ENCODE assay signal across 26 cellular contexts in genomic region chr21:41213081-41213480, GRCh38.
"Had no signal": no experiment of that assay in that cellular context is flagged by ENCODE, and none has a peak within 500 bp of the region (broad histone marks: within the 10 kb centered on the region; RNA-seq: fewer than 3 reads in every experiment).

No MANE protein-coding gene starts in this region.

- H3K27me3 ChIP-seq: brain microvascular endothelial cell, cardiac muscle cell, SJSA1 had no signal

- H3K4me1 Mint-ChIP-seq: activated CD8-positive, alpha-beta memory T cell treated with anti-CD3 and anti-CD28 coated beads, Interleukin-2, amount 10 ng/mL, durations not matched to agents 7 days and 5 days; activated naive CD8-positive, alpha-beta T cell treated with anti-CD3 and anti-CD28 coated beads, Interleukin-2, amount 50 U/mL, for 24 hours had no signal

- H3K27ac Mint-ChIP-seq: activated B cell treated with CpG ODN at 0.5 μM for 24 hours; activated CD4-positive, alpha-beta T cell treated with anti-CD3 and anti-CD28 coated beads, Interleukin-2, amount 10 ng/mL, durations not matched to agents 24 days and 14 days; activated CD8-positive, alpha-beta memory T cell treated with anti-CD3 and anti-CD28 coated beads, Interleukin-2, amount 10 ng/mL, durations not matched to agents 7 days and 5 days; activated naive CD4-positive, alpha-beta T cell treated with anti-CD3 and anti-CD28 coated beads, Interleukin-2, amount 50 U/mL, for 72 hours; activated naive CD8-positive, alpha-beta T cell treated with anti-CD3 and anti-CD28 coated beads, Interleukin-2, amount 50 U/mL, for 24 hours; activated T-cell treated with anti-CD3 and anti-CD28 coated beads, Interleukin-2, amount 50 U/mL, for 24 hours; activated T-helper 1 cell treated with anti-CD3 and anti-CD28 coated beads, Interleukin-12 subunit alpha, Interleukin-12 subunit beta, Interleukin-2, Interleukin-4 antibody, amounts not matched to agents 30 ng/mL and 10 ng/mL and 1 ng/mL, durations not matched to agents 14 hours and 24 hours and 36 hours; T-helper 2 cell treated with Interferon-gamma antibody and Interleukin-4, amounts not matched to agents 5 μg/mL and 100 μg/mL, for 36 hours had no signal

- DNase-seq: activated B cell treated with CpG ODN at 0.5 μM for 24 hours; activated CD4-positive, alpha-beta T cell treated with anti-CD3 and anti-CD28 coated beads for 1 hour; activated CD4-positive, alpha-beta T cell treated with anti-CD3 and anti-CD28 coated beads, Interleukin-2, amount 10 ng/mL, durations not matched to agents 24 days and 14 days; activated CD4-positive, alpha-beta T cell treated with anti-CD3 and anti-CD28 coated beads, Interleukin-2, amount 50 U/mL, for 48 hours; activated CD8-positive, alpha-beta memory T cell treated with anti-CD3 and anti-CD28 coated beads, Interleukin-2, amount 10 ng/mL, durations not matched to agents 7 days and 5 days; activated effector memory CD4-positive, alpha-beta T cell treated with anti-CD3 and anti-CD28 coated beads, Interleukin-2, amount 50 U/mL, for 16 hours; activated naive CD4-positive, alpha-beta T cell treated with Interleukin-2 at 50 U/mL for 16 hours; activated naive CD8-positive, alpha-beta T cell treated with anti-CD3 and anti-CD28 coated beads, Interleukin-2, amount 50 U/mL, for 24 hours; activated T-cell treated with anti-CD3 and anti-CD28 coated beads, Interleukin-2, amount 50 U/mL, for 24 hours; amygdala; brain microvascular endothelial cell; NCI-H1092; NCI-H1417; NCI-H2029; NCI-H2107; NCI-H510A treated with DMSO at 0.1 percent for 48 hours; NCI-H69; PC-3; SHP77; SW 1271 had no signal

- H3K27me3 Mint-ChIP-seq: activated B cell treated with CpG ODN at 0.5 μM for 24 hours had no signal

- H3K9me3 Mint-ChIP-seq: activated B cell treated with CpG ODN at 0.5 μM for 24 hours; activated CD4-positive, alpha-beta T cell treated with anti-CD3 and anti-CD28 coated beads, Interleukin-2, amount 10 ng/mL, durations not matched to agents 24 days and 14 days; activated naive CD4-positive, alpha-beta T cell treated with anti-CD3 and anti-CD28 coated beads, Interleukin-2, amount 50 U/mL, for 72 hours; activated naive CD8-positive, alpha-beta T cell treated with anti-CD3 and anti-CD28 coated beads, Interleukin-2, amount 50 U/mL, for 24 hours; activated T-cell treated with anti-CD3 and anti-CD28 coated beads, Interleukin-2, amount 50 U/mL, for 24 hours; activated T-helper 1 cell treated with anti-CD3 and anti-CD28 coated beads, Interleukin-12 subunit alpha, Interleukin-12 subunit beta, Interleukin-2, Interleukin-4 antibody, amounts not matched to agents 30 ng/mL and 10 ng/mL and 1 ng/mL, durations not matched to agents 14 hours and 24 hours and 36 hours; T-helper 2 cell treated with Interferon-gamma antibody and Interleukin-4, amounts not matched to agents 5 μg/mL and 100 μg/mL, for 36 hours had no signal

- H3K27ac ChIP-seq: brain microvascular endothelial cell, cardiac muscle cell, KMS-11, SJSA1 had no signal

- H3K4me3 ChIP-seq: cardiac muscle cell, SJSA1 had no signal

- H3K4me3 Mint-ChIP-seq: activated B cell treated with CpG ODN at 0.5 μM for 24 hours; activated CD4-positive, alpha-beta T cell treated with anti-CD3 and anti-CD28 coated beads, Interleukin-2, amount 10 ng/mL, durations not matched to agents 24 days and 14 days; activated CD8-positive, alpha-beta memory T cell treated with anti-CD3 and anti-CD28 coated beads, Interleukin-2, amount 10 ng/mL, durations not matched to agents 7 days and 5 days; activated naive CD8-positive, alpha-beta T cell treated with anti-CD3 and anti-CD28 coated beads, Interleukin-2, amount 50 U/mL, for 24 hours; activated T-cell treated with anti-CD3 and anti-CD28 coated beads, Interleukin-2, amount 50 U/mL, for 24 hours; activated T-helper 1 cell treated with anti-CD3 and anti-CD28 coated beads, Interleukin-12 subunit alpha, Interleukin-12 subunit beta, Interleukin-2, Interleukin-4 antibody, amounts not matched to agents 30 ng/mL and 10 ng/mL and 1 ng/mL, durations not matched to agents 14 hours and 24 hours and 36 hours; T-helper 2 cell treated with Interferon-gamma antibody and Interleukin-4, amounts not matched to agents 5 μg/mL and 100 μg/mL, for 36 hours had no signal

- H3K36me3 Mint-ChIP-seq: activated CD8-positive, alpha-beta memory T cell treated with anti-CD3 and anti-CD28 coated beads, Interleukin-2, amount 10 ng/mL, durations not matched to agents 7 days and 5 days; activated naive CD4-positive, alpha-beta T cell treated with anti-CD3 and anti-CD28 coated beads, Interleukin-2, amount 50 U/mL, for 72 hours had no signal
